In genomic region chr4:15809058-15809457, GRCh38 we compare ENCODE assay signal across 9 cellular contexts. TPM values are rescaled to one million over a fixed set of nuclear protein-coding genes. Genes with fewer than 3 reads are reported as not detected.
A peak's percentile ranks its signal among the peaks of the same experiment; 100 is the strongest.
DNase-seq lines count a peak whose midpoint lies in the region; ATAC-seq and TF ChIP-seq lines count a peak whose summit lies in the region.
"Had no signal": no experiment of that assay in that cellular context is flagged by ENCODE, and none has a peak within 500 bp of the region (broad histone marks: within the 10 kb centered on the region; RNA-seq: fewer than 3 reads in every experiment).

No MANE protein-coding gene starts in this region.

- H3K14ac ChIP-seq in mesenchymal stem cell (ENCODE audit: low read length in 2 of 2): no peak overlapping the region

- H3K23ac ChIP-seq in mesenchymal stem cell (ENCODE audit: low read length in 2 of 2): no peak overlapping the region

- H4K91ac ChIP-seq in mesenchymal stem cell (ENCODE audit: low read length): no peak overlapping the region

- H3K9ac ChIP-seq in mesenchymal stem cell (ENCODE audit: low read length): no peak overlapping the region

- H3K36me3 ChIP-seq in mesenchymal stem cell (ENCODE audit: control insufficient read depth in 1 of 2, insufficient read depth in 2 of 2, low read depth in 1 of 2, low read length in 2 of 2): no peaks in the 10 kb centered on the region

- H3K4me1 ChIP-seq in mesenchymal stem cell (ENCODE audit: control insufficient read depth, insufficient read depth, low read depth, low read length): no peaks in the 10 kb centered on the region

- H2AK5ac ChIP-seq in mesenchymal stem cell (ENCODE audit: low read length, severe bottlenecking): no peak overlapping the region

- DNase-seq in NB4 (ENCODE audit: low read depth) (peak; percentile 82), mesenchymal stem cell (peak; percentile 13), NCI-H2107 treated with DMSO at 0.1 percent for 48 hours (lab: John Stamatoyannopoulos, UW; ENCODE audit: unreplicated experiment) (no peak), NCI-H146 (lab: John Stamatoyannopoulos, UW) (no peak), NCI-H2081 treated with DMSO at 0.1 percent for 48 hours (lab: John Stamatoyannopoulos, UW) (no peak), head of caudate nucleus (no peak)
- DNase-seq: IMR-90 had no signal

- H3K4ac ChIP-seq in mesenchymal stem cell (ENCODE audit: low read depth in 1 of 2, low read length in 2 of 2): no peak overlapping the region

- H4K8ac ChIP-seq in mesenchymal stem cell (ENCODE audit: low read length): no peak overlapping the region

- no peak overlapping the region for H3K4me2 ChIP-seq in mesenchymal stem cell (ENCODE audit: low read length, poor library complexity, severe bottlenecking)

- H2BK120ac ChIP-seq in mesenchymal stem cell (ENCODE audit: low read depth, low read length): no peak overlapping the region

- H2BK15ac ChIP-seq in mesenchymal stem cell (ENCODE audit: low read depth, poor library complexity, severe bottlenecking): no peak overlapping the region

- H3K18ac ChIP-seq in mesenchymal stem cell (ENCODE audit: low read depth in 1 of 2, low read length in 2 of 2): no peak overlapping the region

- no peak overlapping the region for H2BK12ac ChIP-seq in mesenchymal stem cell (ENCODE audit: low read length in 2 of 2)

- H3K4me3 ChIP-seq in NB4 (ENCODE audit: low read depth, low read length) (peak overlapping the region; percentile 51), mesenchymal stem cell (ENCODE audit: insufficient read depth in 1 of 2, low read depth in 1 of 2, low read length in 2 of 2) (no peak overlapping the region)

- intact Hi-C loops in head of caudate nucleus (cut with DNase I): no loop called here

- H3K27me3 ChIP-seq in mesenchymal stem cell (ENCODE audit: control insufficient read depth in 1 of 2, insufficient read depth in 1 of 2, low read length in 2 of 2): peaks cover 4 to 30% of the 10 kb centered on the region in 2 experiments

- no peaks in the 10 kb centered on the region for H3K9me3 ChIP-seq in mesenchymal stem cell (ENCODE audit: control insufficient read depth, low read length)

- peak; percentile 88 for ATAC-seq in GM18867 (IDR thresholded peaks at IDR 0.05; ENCODE audit: unreplicated experiment)
- peak; percentile 80 for ATAC-seq in HG02610 (IDR thresholded peaks at IDR 0.05; ENCODE audit: unreplicated experiment)

- WGBS in mesenchymal stem cell: 82% methylated on average over 5 of the region's 5 CpGs

- H2AFZ ChIP-seq in mesenchymal stem cell (ENCODE audit: low read depth, low read length): no peak overlapping the region

- H2BK5ac ChIP-seq in mesenchymal stem cell (ENCODE audit: low read depth, low read length, poor library complexity, severe bottlenecking): no peak overlapping the region

- no peak overlapping the region for H3K27ac ChIP-seq in mesenchymal stem cell (ENCODE audit: low read length, poor library complexity, severe bottlenecking)

- H3K79me1 ChIP-seq in mesenchymal stem cell (replicated peaks; ENCODE audit: low read length, poor library complexity, severe bottlenecking): no peaks in the 10 kb centered on the region

- no peak for TF ChIP-seq CTCF in NB4 (IDR thresholded peaks at IDR 0.05; ENCODE audit: low read depth, low read length)

- TF ChIP-seq POLR2A in NB4 (IDR thresholded peaks at IDR 0.05; ENCODE audit: extremely low read depth, insufficient read length): no peak

RNA-seq across cellular contexts. Expression of gene CD38, which starts 30.9 kb away (rescaled TPM):
- 0.41 TPM for polyA plus RNA-seq in mesenchymal stem cell (2013, experiment 1 of 2)
- polyA plus RNA-seq in mesenchymal stem cell (2013, experiment 2 of 2): 0.42 TPM
- polyA plus RNA-seq: IMR-90 had no signal

Comparison
In these comparisons a context has a peak if more than half of its experiments do, and no peak if none do; other contexts are left out.
1. DNase-seq: peak in NB4 (single experiment) and mesenchymal stem cell (single experiment); none in NCI-H2107 treated with DMSO at 0.1 percent for 48 hours (single experiment), NCI-H146 (single experiment), NCI-H2081 treated with DMSO at 0.1 percent for 48 hours (single experiment) and head of caudate nucleus (0 of 42).